1 cellular context compared by ENCODE assay signal in the genomic region with DNA sequence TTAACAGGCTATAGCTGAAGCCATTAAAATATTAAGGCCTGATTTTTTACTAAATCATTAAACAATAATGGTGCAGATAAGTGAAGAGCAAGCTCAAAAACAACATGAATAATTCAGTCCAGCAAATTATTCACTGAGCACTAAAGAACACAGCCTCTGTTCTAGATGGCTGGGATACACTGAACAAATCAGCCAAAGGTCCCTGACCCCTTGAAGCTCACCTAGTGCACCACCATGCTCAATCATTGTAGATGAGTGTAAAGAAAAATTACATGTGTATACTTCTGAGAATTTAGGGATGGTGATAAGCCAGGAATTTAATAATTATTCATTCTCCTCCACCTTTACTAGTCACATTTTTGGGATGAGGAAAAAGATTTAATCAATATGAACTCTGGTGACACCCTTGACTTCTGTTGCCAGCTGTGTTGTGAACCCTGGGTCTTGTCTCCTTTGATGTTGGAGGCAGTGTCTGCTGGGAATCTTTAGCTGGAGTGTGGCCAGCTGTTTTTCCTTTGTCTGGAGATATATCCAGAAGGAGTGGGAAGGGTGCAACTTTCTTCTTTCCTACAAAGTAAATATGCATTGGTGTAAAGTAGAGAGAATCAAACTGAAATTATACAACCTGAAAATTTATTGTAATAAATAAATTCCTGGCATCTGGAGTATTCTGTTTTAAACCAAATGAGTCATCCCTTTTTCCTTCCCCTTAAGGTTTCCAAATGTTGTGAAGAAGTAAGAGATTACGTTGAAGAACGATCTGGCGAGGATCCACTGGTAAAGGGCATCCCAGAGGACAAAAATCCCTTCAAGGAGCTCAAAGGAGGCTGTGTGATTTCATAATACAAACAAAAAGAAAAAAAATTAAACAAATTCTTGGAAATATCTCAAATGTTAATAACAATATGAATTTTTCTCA.
TF ChIP-seq lines count a peak whose summit lies in the region.

No MANE protein-coding gene starts in this region.

TF ChIP-seq in SK-N-SH, 30 proteins besides CTCF, POLR2A, EP300 and RAD21 (continued from another document):
- TF ChIP-seq TEAD4 (IDR thresholded peaks at IDR 0.05; ENCODE audit: borderline replicate concordance, insufficient read depth) (peak; percentile 32; the same call in 1 of the 2 replicates), POLR2AphosphoS5 (IDR thresholded peaks at IDR 0.05; ENCODE audit: low read depth, low read length) (no peak), JUND (IDR thresholded peaks at IDR 0.05) (peak; percentile 54), MXI1 (IDR thresholded peaks at IDR 0.05; ENCODE audit: low read depth, low read length) (no peak), GATA2 (CRISPR knock-in tag; IDR thresholded peaks at IDR 0.05) (no peak), TCF12 (IDR thresholded peaks at IDR 0.05) (peak; percentile 63), ELF1 (IDR thresholded peaks at IDR 0.05) (no peak), FOXM1 (IDR thresholded peaks at IDR 0.05; ENCODE audit: low read depth) (no peak), SMC3 (IDR thresholded peaks at IDR 0.05; ENCODE audit: low read depth, low read length) (no peak), RFX5 (IDR thresholded peaks at IDR 0.05; ENCODE audit: low read length) (no peak), EZH2phosphoT487 (IDR thresholded peaks at IDR 0.05; ENCODE audit: borderline replicate concordance, low read depth) (no peak), YY1 (IDR thresholded peaks at IDR 0.05; ENCODE audit: low read depth) (no peak), RCOR1 (IDR thresholded peaks at IDR 0.05; ENCODE audit: low read length) (no peak), CHD2 (IDR thresholded peaks at IDR 0.05; ENCODE audit: low read length, partially characterized antibody) (no peak), NRF1 (IDR thresholded peaks at IDR 0.05; ENCODE audit: low read depth, low read length) (no peak)
- TF ChIP-seq, protein P1, sequence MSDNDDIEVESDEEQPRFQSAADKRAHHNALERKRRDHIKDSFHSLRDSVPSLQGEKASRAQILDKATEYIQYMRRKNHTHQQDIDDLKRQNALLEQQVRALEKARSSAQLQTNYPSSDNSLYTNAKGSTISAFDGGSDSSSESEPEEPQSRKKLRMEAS (IDR thresholded peaks at IDR 0.05; ENCODE audit: low read depth) = no peak
- TF ChIP-seq, protein P2, sequence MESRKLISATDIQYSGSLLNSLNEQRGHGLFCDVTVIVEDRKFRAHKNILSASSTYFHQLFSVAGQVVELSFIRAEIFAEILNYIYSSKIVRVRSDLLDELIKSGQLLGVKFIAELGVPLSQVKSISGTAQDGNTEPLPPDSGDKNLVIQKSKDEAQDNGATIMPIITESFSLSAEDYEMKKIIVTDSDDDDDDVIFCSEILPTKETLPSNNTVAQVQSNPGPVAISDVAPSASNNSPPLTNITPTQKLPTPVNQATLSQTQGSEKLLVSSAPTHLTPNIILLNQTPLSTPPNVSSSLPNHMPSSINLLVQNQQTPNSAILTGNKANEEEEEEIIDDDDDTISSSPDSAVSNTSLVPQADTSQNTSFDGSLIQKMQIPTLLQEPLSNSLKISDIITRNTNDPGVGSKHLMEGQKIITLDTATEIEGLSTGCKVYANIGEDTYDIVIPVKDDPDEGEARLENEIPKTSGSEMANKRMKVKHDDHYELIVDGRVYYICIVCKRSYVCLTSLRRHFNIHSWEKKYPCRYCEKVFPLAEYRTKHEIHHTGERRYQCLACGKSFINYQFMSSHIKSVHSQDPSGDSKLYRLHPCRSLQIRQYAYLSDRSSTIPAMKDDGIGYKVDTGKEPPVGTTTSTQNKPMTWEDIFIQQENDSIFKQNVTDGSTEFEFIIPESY (IDR thresholded peaks at IDR 0.05; ENCODE audit: borderline replicate concordance, low read depth) = no peak
- TF ChIP-seq, protein P3, sequence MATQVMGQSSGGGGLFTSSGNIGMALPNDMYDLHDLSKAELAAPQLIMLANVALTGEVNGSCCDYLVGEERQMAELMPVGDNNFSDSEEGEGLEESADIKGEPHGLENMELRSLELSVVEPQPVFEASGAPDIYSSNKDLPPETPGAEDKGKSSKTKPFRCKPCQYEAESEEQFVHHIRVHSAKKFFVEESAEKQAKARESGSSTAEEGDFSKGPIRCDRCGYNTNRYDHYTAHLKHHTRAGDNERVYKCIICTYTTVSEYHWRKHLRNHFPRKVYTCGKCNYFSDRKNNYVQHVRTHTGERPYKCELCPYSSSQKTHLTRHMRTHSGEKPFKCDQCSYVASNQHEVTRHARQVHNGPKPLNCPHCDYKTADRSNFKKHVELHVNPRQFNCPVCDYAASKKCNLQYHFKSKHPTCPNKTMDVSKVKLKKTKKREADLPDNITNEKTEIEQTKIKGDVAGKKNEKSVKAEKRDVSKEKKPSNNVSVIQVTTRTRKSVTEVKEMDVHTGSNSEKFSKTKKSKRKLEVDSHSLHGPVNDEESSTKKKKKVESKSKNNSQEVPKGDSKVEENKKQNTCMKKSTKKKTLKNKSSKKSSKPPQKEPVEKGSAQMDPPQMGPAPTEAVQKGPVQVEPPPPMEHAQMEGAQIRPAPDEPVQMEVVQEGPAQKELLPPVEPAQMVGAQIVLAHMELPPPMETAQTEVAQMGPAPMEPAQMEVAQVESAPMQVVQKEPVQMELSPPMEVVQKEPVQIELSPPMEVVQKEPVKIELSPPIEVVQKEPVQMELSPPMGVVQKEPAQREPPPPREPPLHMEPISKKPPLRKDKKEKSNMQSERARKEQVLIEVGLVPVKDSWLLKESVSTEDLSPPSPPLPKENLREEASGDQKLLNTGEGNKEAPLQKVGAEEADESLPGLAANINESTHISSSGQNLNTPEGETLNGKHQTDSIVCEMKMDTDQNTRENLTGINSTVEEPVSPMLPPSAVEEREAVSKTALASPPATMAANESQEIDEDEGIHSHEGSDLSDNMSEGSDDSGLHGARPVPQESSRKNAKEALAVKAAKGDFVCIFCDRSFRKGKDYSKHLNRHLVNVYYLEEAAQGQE (IDR thresholded peaks at IDR 0.05; ENCODE audit: low read depth, low read length) = no peak
- TF ChIP-seq, protein P4, sequence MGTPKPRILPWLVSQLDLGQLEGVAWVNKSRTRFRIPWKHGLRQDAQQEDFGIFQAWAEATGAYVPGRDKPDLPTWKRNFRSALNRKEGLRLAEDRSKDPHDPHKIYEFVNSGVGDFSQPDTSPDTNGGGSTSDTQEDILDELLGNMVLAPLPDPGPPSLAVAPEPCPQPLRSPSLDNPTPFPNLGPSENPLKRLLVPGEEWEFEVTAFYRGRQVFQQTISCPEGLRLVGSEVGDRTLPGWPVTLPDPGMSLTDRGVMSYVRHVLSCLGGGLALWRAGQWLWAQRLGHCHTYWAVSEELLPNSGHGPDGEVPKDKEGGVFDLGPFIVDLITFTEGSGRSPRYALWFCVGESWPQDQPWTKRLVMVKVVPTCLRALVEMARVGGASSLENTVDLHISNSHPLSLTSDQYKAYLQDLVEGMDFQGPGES (IDR thresholded peaks at IDR 0.05; ENCODE audit: low read depth, low read length) = no peak
- TF ChIP-seq, protein P5, sequence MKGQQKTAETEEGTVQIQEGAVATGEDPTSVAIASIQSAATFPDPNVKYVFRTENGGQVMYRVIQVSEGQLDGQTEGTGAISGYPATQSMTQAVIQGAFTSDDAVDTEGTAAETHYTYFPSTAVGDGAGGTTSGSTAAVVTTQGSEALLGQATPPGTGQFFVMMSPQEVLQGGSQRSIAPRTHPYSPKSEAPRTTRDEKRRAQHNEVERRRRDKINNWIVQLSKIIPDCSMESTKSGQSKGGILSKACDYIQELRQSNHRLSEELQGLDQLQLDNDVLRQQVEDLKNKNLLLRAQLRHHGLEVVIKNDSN (IDR thresholded peaks at IDR 0.05; ENCODE audit: borderline replicate concordance, low read depth) = no peak
TF ChIP-seq in SK-N-SH: peak in this region for 6.
